ENCODE assay signal across 10 cellular contexts in genomic region chr14:68520637-68521556, GRCh38.
A peak's percentile ranks its signal among the peaks of the same experiment; 100 is the strongest.
DNase-seq lines count a peak whose midpoint lies in the region; TF ChIP-seq lines count a peak whose summit lies in the region.
"Had no signal": no experiment of that assay in that cellular context is flagged by ENCODE, and none has a peak within 500 bp of the region (broad histone marks: within the 10 kb centered on the region; RNA-seq: fewer than 3 reads in every experiment).

No MANE protein-coding gene starts in this region.

- no peaks in the 10 kb centered on the region for H3K79me2 ChIP-seq in osteoblast (ENCODE audit: insufficient read depth, low read length)

- H3K4me1 ChIP-seq in esophagus squamous epithelium (peaks cover 39 to 90% (median 52%) of the 10 kb centered on the region in 3 donors), osteoblast (ENCODE audit: insufficient read depth, low read length) (peaks cover 21% of the 10 kb centered on the region)

- intact Hi-C loops in esophagus squamous epithelium (cut with DNase I): no loop called here

- no peak for TF ChIP-seq POLR2A in esophagus squamous epithelium (IDR thresholded peaks at IDR 0.05)

- no peak overlapping the region for H3K4me3 Mint-ChIP-seq in osteocyte (ENCODE audit: unreplicated experiment)

- 28 to 44% methylated on average over 4 to 5 of the region's 5 CpGs for WGBS in esophagus squamous epithelium, 2 donors

- H3K4me3 ChIP-seq in esophagus squamous epithelium (no peak overlapping the region), osteoblast (ENCODE audit: insufficient read depth, low read length) (no peak overlapping the region)

- TF ChIP-seq CTCF in esophagus squamous epithelium (IDR thresholded peaks at IDR 0.05): no peak
- TF ChIP-seq CTCF in osteocyte (IDR thresholded peaks at IDR 0.05): no peak
- no peak for TF ChIP-seq CTCF in osteoblast (IDR thresholded peaks at IDR 0.05; ENCODE audit: extremely low read depth, low read depth, low read length)

- H3K9me3 ChIP-seq in esophagus squamous epithelium (no peaks in the 10 kb centered on the region), osteoblast (ENCODE audit: low read depth, low read length) (no peaks in the 10 kb centered on the region)

- H2AFZ ChIP-seq in osteoblast (ENCODE audit: low read length): no peak overlapping the region

- H3K4me2 ChIP-seq in osteoblast (ENCODE audit: insufficient read depth, low read length): no peak overlapping the region

- H3K36me3 Mint-ChIP-seq in osteocyte (ENCODE audit: unreplicated experiment): peaks cover 1% of the 10 kb centered on the region

- H3K4me1 Mint-ChIP-seq in osteocyte (ENCODE audit: unreplicated experiment): peaks cover 38% of the 10 kb centered on the region

- H3K27me3 Mint-ChIP-seq in osteocyte (ENCODE audit: unreplicated experiment): peaks cover 1% of the 10 kb centered on the region

- H3K27ac ChIP-seq in esophagus squamous epithelium (peak overlapping the region; percentile 80 to 90 (median 88)), osteoblast (ENCODE audit: low read depth, low read length) (no peak overlapping the region)
- H3K27ac ChIP-seq: C4-2B had no signal

- no peaks in the 10 kb centered on the region for H3K36me3 ChIP-seq in esophagus squamous epithelium
- no peaks in the 10 kb centered on the region for H3K36me3 ChIP-seq in osteoblast (ENCODE audit: insufficient read depth, low read length)

- DNase-seq in DMS53 treated with DMSO at 0.1 percent for 48 hours (lab: John Stamatoyannopoulos, UW; ENCODE audit: unreplicated experiment) (peak; percentile 67), NCI-H2196 treated with DMSO at 0.1 percent for 48 hours (lab: John Stamatoyannopoulos, UW; ENCODE audit: unreplicated experiment) (peak; percentile 78), esophagus squamous epithelium (lab: John Stamatoyannopoulos, UW) (no peak), osteocyte (ENCODE audit: extremely low spot score, unreplicated experiment) (peak; percentile 23), C1 segment of cervical spinal cord (lab: John Stamatoyannopoulos, UW) (no peak), osteoblast (ENCODE audit: insufficient read length, low spot score, missing footprints) (no peak), germinal center (ENCODE audit: low spot score) (no peak), hepatic stellate cell (ENCODE audit: low spot score) (no peak)
- DNase-seq: activated naive CD4-positive, alpha-beta T cell had no signal

- H3K27ac Mint-ChIP-seq in osteocyte (ENCODE audit: unreplicated experiment): no peak overlapping the region

- H3K9me3 Mint-ChIP-seq in osteocyte (ENCODE audit: unreplicated experiment): no peaks in the 10 kb centered on the region

- H4K20me1 ChIP-seq in osteoblast (ENCODE audit: insufficient read depth, low read length): no peaks in the 10 kb centered on the region

- H3K27me3 ChIP-seq in esophagus squamous epithelium (no peaks in the 10 kb centered on the region), osteoblast (ENCODE audit: insufficient read depth, low read length) (no peaks in the 10 kb centered on the region)

Comparison
In these comparisons a context has a peak if more than half of its experiments do, and no peak if none do; other contexts are left out.
1. DNase-seq: peak in DMS53 treated with DMSO at 0.1 percent for 48 hours (single experiment), NCI-H2196 treated with DMSO at 0.1 percent for 48 hours (single experiment) and osteocyte (single experiment); none in esophagus squamous epithelium (single experiment), C1 segment of cervical spinal cord (0 of 14), osteoblast (single experiment), germinal center (single experiment) and hepatic stellate cell (single experiment).